ENCODE assay signal across 1 cellular context in the genomic region with DNA sequence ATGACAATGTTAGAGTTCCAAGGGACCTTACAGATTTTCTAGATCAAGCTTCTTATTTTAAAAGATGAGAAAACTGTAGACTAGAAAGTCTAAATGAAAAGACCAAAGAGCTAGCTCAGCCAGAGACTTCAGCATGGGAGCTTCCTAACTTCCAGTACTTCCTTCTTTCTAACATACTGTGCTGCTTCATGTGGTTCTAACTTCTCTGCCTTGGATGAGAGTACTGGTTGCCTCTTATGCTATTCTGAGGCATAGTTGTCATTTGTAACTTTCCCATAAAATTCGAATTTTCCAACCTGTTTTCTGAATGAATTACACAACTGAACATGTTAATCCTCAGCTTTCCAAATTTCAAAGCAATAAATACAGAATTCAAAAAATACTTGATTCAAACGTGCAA.
TF ChIP-seq lines count a peak whose summit lies in the region.

No MANE protein-coding gene starts in this region.

TF ChIP-seq in GM12878, 131 proteins besides CTCF, POLR2A, EP300 and RAD21 (continued from another document):
- TF ChIP-seq WRNIP1 (IDR thresholded peaks at IDR 0.05; ENCODE audit: borderline replicate concordance, low read depth, low read length) = no peak
- TF ChIP-seq BMI1 (IDR thresholded peaks at IDR 0.05; ENCODE audit: borderline replicate concordance) = no peak
- no peak for TF ChIP-seq TCF3 (IDR thresholded peaks at IDR 0.05; ENCODE audit: borderline replicate concordance, insufficient read depth, low read depth, low read length)
- no peak for TF ChIP-seq MTA3 (IDR thresholded peaks at IDR 0.05; ENCODE audit: borderline replicate concordance, low read length)
- no peak for TF ChIP-seq ZNF207 (IDR thresholded peaks at IDR 0.05; ENCODE audit: borderline replicate concordance)
